Comparison of ENCODE assay signal across 31 cellular contexts in the genomic region with DNA sequence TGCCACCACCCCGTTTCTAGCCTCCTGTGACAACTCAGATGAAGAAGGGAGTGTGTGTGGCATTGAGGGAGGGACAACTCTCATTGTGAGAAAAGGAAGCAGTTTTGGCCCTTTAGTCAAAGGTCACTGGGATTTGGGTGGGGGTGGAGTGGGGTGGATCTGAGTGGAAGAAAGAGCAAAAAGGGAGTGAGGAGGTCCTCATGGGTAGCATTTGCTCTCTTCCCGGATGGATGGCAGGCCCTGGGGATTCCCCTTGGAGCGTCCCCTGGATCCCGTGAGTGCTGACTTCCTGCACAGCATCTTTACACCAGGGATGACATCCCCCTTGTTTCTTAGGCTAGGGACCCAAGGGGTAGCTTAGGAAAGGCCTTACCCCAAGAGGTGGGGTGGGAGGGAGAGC. TPM values are rescaled to one million over a fixed set of nuclear protein-coding genes. Genes with fewer than 3 reads are reported as not detected.
DNase-seq lines count a peak whose midpoint lies in the region; ATAC-seq, FAIRE-seq and TF ChIP-seq lines count a peak whose summit lies in the region.
"Had no signal": no experiment of that assay in that cellular context is flagged by ENCODE, and none has a peak within 500 bp of the region (broad histone marks: within the 10 kb centered on the region; RNA-seq: fewer than 3 reads in every experiment).

No MANE protein-coding gene starts in this region.

- POLR2A ChIA-PET in K562 (lab: Yijun Ruan, JAX), result interaction anchor here (0.7 to 4.0 kb wide), 4 partner anchors 28 to 225 kb away, joined by 3 to 16 read pairs (median 4); a partner anchor contains a TSS
- POLR2A ChIA-PET in HepG2 (lab: Yijun Ruan, JAX), result interaction anchor here (1.3 to 5.2 kb wide), 6 partner anchors 9 to 202 kb away, joined by 5 to 47 read pairs (median 10); a partner anchor contains a TSS

- TF ChIP-seq EP300 in K562 (IDR thresholded peaks at IDR 0.05; ENCODE audit: low read length), result no peak
- no peak for TF ChIP-seq EP300 in HepG2 (IDR thresholded peaks at IDR 0.05; ENCODE audit: low read depth in 2 of 2, low read length in 2 of 2)
- no peak for TF ChIP-seq EP300 in HepG2 (CRISPR knock-in tag; IDR thresholded peaks at IDR 0.05; ENCODE audit: borderline replicate concordance)

- H3K9me3 ChIP-seq in OCI-LY3 (ENCODE audit: insufficient read depth, low read length) (no peaks in the 10 kb centered on the region), K562 (replicated peaks; ENCODE audit: control insufficient read depth, insufficient read depth, low read depth, low read length) (no peaks in the 10 kb centered on the region), HepG2 (ENCODE audit: low read length) (no peaks in the 10 kb centered on the region), right lobe of liver (no peaks in the 10 kb centered on the region)
- H3K9me3 ChIP-seq: BE2C, BLaER1 had no signal

- CTCF ChIA-PET in K562 (lab: Yijun Ruan, JAX; ENCODE audit: low intra/inter-chr PET ratio) (no interaction called here), HepG2 (lab: Yijun Ruan, JAX; ENCODE audit: low intra/inter-chr PET ratio, low total read pairs) (no interaction called here)

- TF ChIP-seq RAD21 in K562 (CRISPR knock-in tag; conservative IDR thresholded peaks at IDR 0.05 in 1 of 2, IDR thresholded peaks at IDR 0.05 in 1 of 2), result no peak
- no peak for TF ChIP-seq RAD21 in HepG2 (CRISPR knock-in tag; IDR thresholded peaks at IDR 0.05)

- no peak overlapping the region for H3K9ac ChIP-seq in OCI-LY3 (ENCODE audit: low read length)
- 0 out of 4 replicates have a peak overlapping the region, but pooled peaks of 1 of the 2 experiments have one; percentile 12 for H3K9ac ChIP-seq in K562 (ENCODE audit: insufficient read depth in 1 of 2, low read depth in 2 of 2, low read length in 2 of 2)
- peak overlapping the region; percentile 76 for H3K9ac ChIP-seq in HepG2 (ENCODE audit: insufficient read depth, low read depth, low read length)
- H3K9ac ChIP-seq: BLaER1 had no signal

- TF ChIP-seq POLR2A in K562 (conservative IDR thresholded peaks at IDR 0.05), result no peak
- TF ChIP-seq POLR2A in HepG2 (IDR thresholded peaks at IDR 0.05; ENCODE audit: insufficient read depth in 1 of 2, low read depth in 2 of 2, low read length in 2 of 2), result no peak
- TF ChIP-seq POLR2A in right lobe of liver (IDR thresholded peaks at IDR 0.05), result no peak

- H3K4me3 ChIP-seq in OCI-LY3 (ENCODE audit: low read length) (no peak overlapping the region), K562 (no peak overlapping the region), HepG2 (replicated peaks in 1 of 3; ENCODE audit: insufficient read depth in 1 of 3, low read depth in 2 of 3, low read length in 3 of 3) (peak overlapping the region; percentile 59 to 72 (median 65)), right lobe of liver (peak overlapping the region; percentile 63 to 88 (median 84))
- H3K4me3 ChIP-seq: BLaER1, GM12878 had no signal

- H3K27ac ChIP-seq in OCI-LY3 (ENCODE audit: low read length), result no peak overlapping the region
- no peak overlapping the region for H3K27ac ChIP-seq in K562 (ENCODE audit: extremely low read depth, low read depth, low read length)
- H3K27ac ChIP-seq in HepG2 (ENCODE audit: extremely low read length, insufficient read depth, low read length), result peak overlapping the region; percentile 91
- peak overlapping the region; percentile 51 to 94 (median 89) for H3K27ac ChIP-seq in right lobe of liver
- H3K27ac ChIP-seq: BLaER1 had no signal

- H4K20me1 ChIP-seq in OCI-LY3 (ENCODE audit: insufficient read depth, low read length), result no peaks in the 10 kb centered on the region
- no peaks in the 10 kb centered on the region for H4K20me1 ChIP-seq in K562 (replicated peaks; ENCODE audit: control insufficient read depth, insufficient read depth, low read length)
- no peaks in the 10 kb centered on the region for H4K20me1 ChIP-seq in HepG2 (ENCODE audit: insufficient read depth, low read length)
- H4K20me1 ChIP-seq: BLaER1 had no signal

- H3K9me1 ChIP-seq in K562 (ENCODE audit: control insufficient read depth, insufficient read depth, low read length), result no peaks in the 10 kb centered on the region

- in situ Hi-C loops in K562 (cut with MboI) (no loop called here), HepG2 (cut with HindIII; ENCODE audit: extremely low pct_ligation_motif_present, low pct_unique_long_range_greater_than_20kb) (no loop called here)

- H3K27me3 ChIP-seq in OCI-LY3 (ENCODE audit: low read depth, low read length) (no peaks in the 10 kb centered on the region), K562 (ENCODE audit: control insufficient read depth in 2 of 2, insufficient read depth in 2 of 2, low read length in 2 of 2) (no peaks in the 10 kb centered on the region), HepG2 (ENCODE audit: control insufficient read depth in 1 of 2, insufficient read depth in 2 of 2, low read length in 2 of 2) (no peaks in the 10 kb centered on the region), right lobe of liver (no peaks in the 10 kb centered on the region)
- H3K27me3 ChIP-seq: BE2C, BLaER1 had no signal

- ATAC-seq in K562 (no peak; the same call in 2 of the 3 replicates), HepG2 (peak; percentile 28), right lobe of liver (peak; percentile 2 to 53 (median 30)), GM19463 (IDR thresholded peaks at IDR 0.05; ENCODE audit: unreplicated experiment) (no peak), GM21529 (IDR thresholded peaks at IDR 0.05; ENCODE audit: unreplicated experiment) (no peak)
- ATAC-seq: GM12878 had no signal

- H3K4me1 ChIP-seq in OCI-LY3 (ENCODE audit: low read length) (peaks cover 8% of the 10 kb centered on the region), K562 (replicated peaks in 1 of 2; ENCODE audit: control insufficient read depth in 2 of 2, insufficient read depth in 2 of 2, low read length in 2 of 2) (peaks cover 4 to 20% of the 10 kb centered on the region in 2 experiments; a peak in 4 of 5 replicates), HepG2 (ENCODE audit: insufficient read depth, low read length) (peaks cover 36% of the 10 kb centered on the region), right lobe of liver (peaks cover 0 to 44% (median 6%) of the 10 kb centered on the region in 4 donors)
- H3K4me1 ChIP-seq: BE2C, BLaER1 had no signal

- H3K4me2 ChIP-seq in OCI-LY3 (ENCODE audit: low read length), result peak overlapping the region; percentile 16; the same call in 1 of the 2 replicates
- no peak overlapping the region; the same call in 1 of the 2 replicates for H3K4me2 ChIP-seq in K562 (ENCODE audit: insufficient read depth, low read length)
- H3K4me2 ChIP-seq in HepG2 (ENCODE audit: low read depth, low read length), result peak overlapping the region; percentile 94
- H3K4me2 ChIP-seq: BLaER1 had no signal

- H3K36me3 ChIP-seq in OCI-LY3 (replicated peaks; ENCODE audit: low read depth, low read length) (no peaks in the 10 kb centered on the region), K562 (ENCODE audit: control insufficient read depth, insufficient read depth, low read length) (no peaks in the 10 kb centered on the region), HepG2 (replicated peaks in 1 of 2; ENCODE audit: control insufficient read depth in 1 of 2, insufficient read depth in 2 of 2, low read length in 2 of 2) (0 out of 5 replicates have a peak, but pooled peaks cover 0 to 2% of the 10 kb centered on the region in 2 experiments), right lobe of liver (peaks cover 0 to 29% (median 8%) of the 10 kb centered on the region in 4 donors)
- H3K36me3 ChIP-seq: BE2C, BLaER1 had no signal

- intact Hi-C loops in K562 (cut with micrococcal nuclease), result no loop called here
- intact Hi-C loops in HepG2 (cut with micrococcal nuclease; ENCODE audit: unreplicated experiment), result no loop called here
- intact Hi-C loops in right lobe of liver (cut with DNase I), result no loop called here

- TF ChIP-seq CTCF in OCI-LY3 (IDR thresholded peaks at IDR 0.05; ENCODE audit: low read depth, low read length) (no peak), K562 (IDR thresholded peaks at IDR 0.05 in 2 of 3, conservative IDR thresholded peaks at IDR 0.05 in 1 of 3; ENCODE audit: insufficient read depth in 2 of 3, low read depth in 1 of 3, low read length in 3 of 3) (no peak), HepG2 (CRISPR knock-in tag; IDR thresholded peaks at IDR 0.05) (no peak), right lobe of liver (IDR thresholded peaks at IDR 0.05) (no peak)

- BruUV-seq in K562 (replicated peaks; lab: Mats Ljungman, UMichigan), result no TSS peak
- BruUV-seq in HepG2 (replicated peaks; lab: Mats Ljungman, UMichigan), result TSS peak; percentile 87

- H3K79me2 ChIP-seq in OCI-LY3 (ENCODE audit: low read length) (no peaks in the 10 kb centered on the region), K562 (ENCODE audit: control insufficient read depth, insufficient read depth, low read length) (no peaks in the 10 kb centered on the region), HepG2 (ENCODE audit: insufficient read depth, low read length) (peaks cover 2% of the 10 kb centered on the region)

- DNase-seq in K562 (ENCODE audit: extremely low read depth in 1 of 4, low spot score in 3 of 4), result no peak
- DNase-seq in HepG2 (ENCODE audit: low spot score), result no peak
- peak in 2 of 3 donors; percentile 49 to 57 for DNase-seq in right lobe of liver
- DNase-seq in GM19239 (ENCODE audit: insufficient read length, low spot score), result no peak
- DNase-seq: 8988T; ACHN; BE2C; C1 segment of cervical spinal cord; CD4-positive, alpha-beta memory T cell; CD4-positive, CD25-positive, alpha-beta regulatory T cell; CD8-positive, alpha-beta memory T cell; COR-L47; DMS 273 treated with DMSO at 0.1 percent for 48 hours; DMS153; DMS53; DMS79; DND-41; EL; GDM1 had no signal

- WGBS in K562 (ENCODE audit: insufficient coverage, low coverage, missing lambda C conversion rate), result 50% methylated on average over 4 of the region's 4 CpGs
- WGBS in HepG2 (ENCODE audit: low lambda C conversion rate), result 4% methylated on average over 4 of the region's 4 CpGs
- 44% methylated on average over 4 of the region's 4 CpGs for WGBS in right lobe of liver (ENCODE audit: insufficient coverage, low coverage, low lambda C conversion rate, missing lambda C conversion rate)

- H2AFZ ChIP-seq in OCI-LY3 (ENCODE audit: low read depth, low read length) (peak overlapping the region; percentile 9; the same call in 1 of the 2 replicates), K562 (ENCODE audit: low read depth, low read length) (peak overlapping the region; percentile 23), HepG2 (ENCODE audit: low read length) (peak overlapping the region; percentile 74)

- FAIRE-seq in K562 (lab: Jason Lieb, UNC) (no peak), HepG2 (lab: Jason Lieb, UNC) (no peak), GM19239 (lab: Jason Lieb, UNC) (no peak)
- FAIRE-seq: A204.1, GM12878, GM12892, GM18507 had no signal

RNA-seq across cellular contexts. Expression of a gene that starts 0.5 kb away (rescaled TPM):
- 0.30 TPM in 1 of 2 replicates, not detected in the other for total RNA-seq in K562 (2011; cell fraction: chromatin; rRNA removed; ENCODE audit: low replicate concordance)
- 0.33 and 0.39 TPM in 2 replicates for total RNA-seq in K562 (2011; cell fraction: nucleolus; rRNA removed)
- total RNA-seq in K562 (2011; cell fraction: nucleoplasm; rRNA removed), result 0.59 TPM in 1 of 2 replicates, not detected in the other
- total RNA-seq in K562 (2014; rRNA removed), result 0.20 and 0.50 TPM in 2 replicates
- total RNA-seq in K562 (2014; rRNA removed; fragmentation: Illumina TruSeq; extraction: Trizol), result 0.25 and 0.38 TPM in 2 replicates
- total RNA-seq in K562 (2015; rRNA removed; fragmentation: Illumina TruSeq; extraction: Trizol), result 1.2 and 1.6 TPM in 2 replicates
- total RNA-seq in K562 (2021), result 0.62 and 1.1 TPM in 2 replicates
- polyA plus RNA-seq in K562 (2011; rRNA removed), result 0.07 and 0.45 TPM in 2 replicates
- 0.10 TPM in 1 of 2 replicates, not detected in the other for polyA plus RNA-seq in K562 (2011; cell fraction: cytosol; rRNA removed)
- polyA plus RNA-seq in K562 (2011; cell fraction: nucleus; rRNA removed), result 0.21 and 0.49 TPM in 2 replicates
- polyA plus RNA-seq in K562 (2012), result 0.35 and 27.1 TPM in 2 replicates
- polyA plus RNA-seq in K562 (2014; fragmentation: Illumina TruSeq; extraction: Trizol), result 0.58 and 0.77 TPM in 2 replicates
- under 1 TPM; 0.35 to 0.67 TPM for polyA plus RNA-seq in K562 (2014; fragmentation: Nextera tagmentation; extraction: Ambion mirVana)
- polyA plus RNA-seq in K562 (2014; rRNA removed), result 0.50 TPM in 1 of 2 replicates, not detected in the other
- polyA minus RNA-seq in K562 (2011; rRNA and poly(A)+ RNA removed), result 0.11 and 0.33 TPM in 2 replicates
- not detected in 2 replicates for polyA minus RNA-seq in K562 (2011; cell fraction: cytosol; rRNA and poly(A)+ RNA removed)
- polyA minus RNA-seq in K562 (2011; cell fraction: nucleus; rRNA and poly(A)+ RNA removed), result 0.33 TPM in 1 of 2 replicates, not detected in the other
- total RNA-seq in HepG2 (2016; rRNA removed; fragmentation: Illumina TruSeq; extraction: Trizol), result 107 and 205 TPM in 2 replicates
- 28.3 and 30.3 TPM in 2 replicates for total RNA-seq in HepG2 (2016; cell fraction: cytosol; rRNA removed; fragmentation: Illumina TruSeq; extraction: Trizol; ENCODE audit: low read depth)
- 108 and 201 TPM in 2 replicates for total RNA-seq in HepG2 (2016; cell fraction: insoluble cytoplasmic fraction; rRNA removed; fragmentation: Illumina TruSeq; extraction: Trizol)
- total RNA-seq in HepG2 (2016; cell fraction: membrane; rRNA removed; fragmentation: Illumina TruSeq; extraction: Trizol), result 48.9 and 54.3 TPM in 2 replicates
- 132 and 161 TPM in 2 replicates for total RNA-seq in HepG2 (2016; cell fraction: nucleus; rRNA removed; fragmentation: Illumina TruSeq; extraction: Trizol)
- 142 and 156 TPM in 2 replicates for polyA plus RNA-seq in HepG2 (2011; rRNA removed)
- polyA plus RNA-seq in HepG2 (2011; cell fraction: cytosol; rRNA removed), result 97.8 and 129 TPM in 2 replicates
- 61.6 and 79.0 TPM in 2 replicates for polyA plus RNA-seq in HepG2 (2011; cell fraction: nucleus; rRNA removed)
- 101 and 161 TPM in 2 replicates for polyA plus RNA-seq in HepG2 (2012)
- 35.4 and 37.9 TPM in 2 replicates for polyA plus RNA-seq in HepG2 (2016; cell fraction: cytosol; fragmentation: Illumina TruSeq; extraction: Trizol; ENCODE audit: low read depth)
- 101 and 108 TPM in 2 replicates for polyA plus RNA-seq in HepG2 (2016; cell fraction: insoluble cytoplasmic fraction; fragmentation: Illumina TruSeq; extraction: Trizol; ENCODE audit: low read depth)
- polyA plus RNA-seq in HepG2 (2016; cell fraction: membrane; fragmentation: Illumina TruSeq; extraction: Trizol; ENCODE audit: low read depth), result 43.2 and 51.7 TPM in 2 replicates
- polyA plus RNA-seq in HepG2 (2016; cell fraction: nucleus; fragmentation: Illumina TruSeq; extraction: Trizol; ENCODE audit: insufficient read depth, low read depth), result 186 and 191 TPM in 2 replicates
- polyA minus RNA-seq in HepG2 (2011; rRNA and poly(A)+ RNA removed; ENCODE audit: low replicate concordance), result 66.3 TPM in 1 of 2 replicates, not detected in the other
- 34.2 and 44.7 TPM in 2 replicates for polyA minus RNA-seq in HepG2 (2011; cell fraction: cytosol; rRNA and poly(A)+ RNA removed)
- polyA minus RNA-seq in HepG2 (2011; cell fraction: nucleus; rRNA and poly(A)+ RNA removed), result 32.8 and 42.0 TPM in 2 replicates
- 1,000 to 10,000 TPM; 1,325 to 2,875 (median 2,199) TPM for total RNA-seq in right lobe of liver
- total RNA-seq: A673; CD4-positive, alpha-beta memory T cell; CD4-positive, CD25-positive, alpha-beta regulatory T cell; CD8-positive, alpha-beta memory T cell; Daoy; G401 had no signal
- polyA plus RNA-seq: CD14-positive monocyte; CD4-positive, alpha-beta memory T cell; CD4-positive, CD25-positive, alpha-beta regulatory T cell; CD8-positive, alpha-beta memory T cell had no signal

RNA-seq across cellular contexts. Expression of a gene that starts 48.5 kb away (rescaled TPM):
- total RNA-seq in K562 (2011; cell fraction: chromatin; rRNA removed; ENCODE audit: low replicate concordance), result 16.8 and 28.1 TPM in 2 replicates
- total RNA-seq in K562 (2011; cell fraction: nucleolus; rRNA removed), result 4.8 and 7.9 TPM in 2 replicates
- 16.1 and 25.3 TPM in 2 replicates for total RNA-seq in K562 (2011; cell fraction: nucleoplasm; rRNA removed)
- total RNA-seq in K562 (2014; rRNA removed), result 5.3 and 5.4 TPM in 2 replicates
- total RNA-seq in K562 (2014; rRNA removed; fragmentation: Illumina TruSeq; extraction: Trizol), result 13.9 and 15.2 TPM in 2 replicates
- 10.9 and 11.6 TPM in 2 replicates for total RNA-seq in K562 (2015; rRNA removed; fragmentation: Illumina TruSeq; extraction: Trizol)
- 10.2 and 10.5 TPM in 2 replicates for total RNA-seq in K562 (2021)
- polyA plus RNA-seq in K562 (2011; rRNA removed), result 6.7 and 8.2 TPM in 2 replicates
- polyA plus RNA-seq in K562 (2011; cell fraction: cytosol; rRNA removed), result 2.1 and 4.0 TPM in 2 replicates
- polyA plus RNA-seq in K562 (2011; cell fraction: nucleus; rRNA removed), result 9.4 and 12.8 TPM in 2 replicates
- polyA plus RNA-seq in K562 (2012), result 2.3 and 3.8 TPM in 2 replicates
- polyA plus RNA-seq in K562 (2014; fragmentation: Illumina TruSeq; extraction: Trizol), result 4.3 and 5.1 TPM in 2 replicates
- 1 to 10 TPM; 1.3 TPM for polyA plus RNA-seq in K562 (2014; fragmentation: Nextera tagmentation; extraction: Ambion mirVana)
- 3.7 and 3.8 TPM in 2 replicates for polyA plus RNA-seq in K562 (2014; rRNA removed)
- polyA minus RNA-seq in K562 (2011; rRNA and poly(A)+ RNA removed), result 22.3 and 30.3 TPM in 2 replicates
- 6.2 TPM in 2 replicates for polyA minus RNA-seq in K562 (2011; cell fraction: cytosol; rRNA and poly(A)+ RNA removed)
- polyA minus RNA-seq in K562 (2011; cell fraction: nucleus; rRNA and poly(A)+ RNA removed), result 9.8 and 22.7 TPM in 2 replicates
- total RNA-seq in HepG2 (2016; rRNA removed; fragmentation: Illumina TruSeq; extraction: Trizol), result 7.7 and 10.7 TPM in 2 replicates
- 0.61 and 0.97 TPM in 2 replicates for total RNA-seq in HepG2 (2016; cell fraction: cytosol; rRNA removed; fragmentation: Illumina TruSeq; extraction: Trizol; ENCODE audit: low read depth)
- 7.5 and 9.9 TPM in 2 replicates for total RNA-seq in HepG2 (2016; cell fraction: insoluble cytoplasmic fraction; rRNA removed; fragmentation: Illumina TruSeq; extraction: Trizol)
- 3.4 and 3.6 TPM in 2 replicates for total RNA-seq in HepG2 (2016; cell fraction: membrane; rRNA removed; fragmentation: Illumina TruSeq; extraction: Trizol)
- total RNA-seq in HepG2 (2016; cell fraction: nucleus; rRNA removed; fragmentation: Illumina TruSeq; extraction: Trizol), result 12.5 and 13.1 TPM in 2 replicates
- 1.9 and 2.6 TPM in 2 replicates for polyA plus RNA-seq in HepG2 (2011; rRNA removed)
- 0.75 and 0.81 TPM in 2 replicates for polyA plus RNA-seq in HepG2 (2011; cell fraction: cytosol; rRNA removed)
- 3.3 and 4.0 TPM in 2 replicates for polyA plus RNA-seq in HepG2 (2011; cell fraction: nucleus; rRNA removed)
- polyA plus RNA-seq in HepG2 (2012), result 1.6 and 1.9 TPM in 2 replicates
- 0.12 and 0.14 TPM in 2 replicates for polyA plus RNA-seq in HepG2 (2016; cell fraction: cytosol; fragmentation: Illumina TruSeq; extraction: Trizol; ENCODE audit: low read depth)
- 1.4 and 1.9 TPM in 2 replicates for polyA plus RNA-seq in HepG2 (2016; cell fraction: insoluble cytoplasmic fraction; fragmentation: Illumina TruSeq; extraction: Trizol; ENCODE audit: low read depth)
- 0.26 and 0.34 TPM in 2 replicates for polyA plus RNA-seq in HepG2 (2016; cell fraction: membrane; fragmentation: Illumina TruSeq; extraction: Trizol; ENCODE audit: low read depth)
- polyA plus RNA-seq in HepG2 (2016; cell fraction: nucleus; fragmentation: Illumina TruSeq; extraction: Trizol; ENCODE audit: insufficient read depth, low read depth), result 5.4 and 5.5 TPM in 2 replicates
- 11.7 and 14.4 TPM in 2 replicates for polyA minus RNA-seq in HepG2 (2011; rRNA and poly(A)+ RNA removed; ENCODE audit: low replicate concordance)
- 4.0 and 4.2 TPM in 2 replicates for polyA minus RNA-seq in HepG2 (2011; cell fraction: cytosol; rRNA and poly(A)+ RNA removed)
- polyA minus RNA-seq in HepG2 (2011; cell fraction: nucleus; rRNA and poly(A)+ RNA removed), result 20.0 and 21.6 TPM in 2 replicates
- 1 to 10 TPM; 2.8 to 6.1 (median 4.7) TPM for total RNA-seq in right lobe of liver

RNA-seq across cellular contexts. Expression of a gene that starts 48.9 kb away (rescaled TPM):
- total RNA-seq in K562 (2011; cell fraction: chromatin; rRNA removed; ENCODE audit: low replicate concordance), result 3,291 and 4,051 TPM in 2 replicates
- 2,385 and 2,511 TPM in 2 replicates for total RNA-seq in K562 (2011; cell fraction: nucleolus; rRNA removed)
- total RNA-seq in K562 (2011; cell fraction: nucleoplasm; rRNA removed), result 3,147 and 3,351 TPM in 2 replicates
- total RNA-seq in K562 (2014; rRNA removed), result 547 and 565 TPM in 2 replicates
- 1,258 and 1,263 TPM in 2 replicates for total RNA-seq in K562 (2014; rRNA removed; fragmentation: Illumina TruSeq; extraction: Trizol)
- total RNA-seq in K562 (2015; rRNA removed; fragmentation: Illumina TruSeq; extraction: Trizol), result 875 and 924 TPM in 2 replicates
- 775 and 809 TPM in 2 replicates for total RNA-seq in K562 (2021)
- 1,860 and 2,716 TPM in 2 replicates for polyA plus RNA-seq in K562 (2011; rRNA removed)
- 538 and 2,020 TPM in 2 replicates for polyA plus RNA-seq in K562 (2011; cell fraction: cytosol; rRNA removed)
- polyA plus RNA-seq in K562 (2011; cell fraction: nucleus; rRNA removed), result 1,867 and 3,313 TPM in 2 replicates
- 995 and 1,637 TPM in 2 replicates for polyA plus RNA-seq in K562 (2012)
- polyA plus RNA-seq in K562 (2014; fragmentation: Illumina TruSeq; extraction: Trizol), result 986 and 1,046 TPM in 2 replicates
- polyA plus RNA-seq in K562 (2014; fragmentation: Nextera tagmentation; extraction: Ambion mirVana), result 1,000 to 10,000 TPM in 1 of 2 experiments, 100 to 1,000 TPM in 1; 891 to 1,006 TPM
- 1,150 and 1,154 TPM in 2 replicates for polyA plus RNA-seq in K562 (2014; rRNA removed)
- polyA minus RNA-seq in K562 (2011; rRNA and poly(A)+ RNA removed), result 1,267 and 1,500 TPM in 2 replicates
- 631 and 789 TPM in 2 replicates for polyA minus RNA-seq in K562 (2011; cell fraction: cytosol; rRNA and poly(A)+ RNA removed)
- polyA minus RNA-seq in K562 (2011; cell fraction: nucleus; rRNA and poly(A)+ RNA removed), result 1,499 and 2,416 TPM in 2 replicates
- 184 and 352 TPM in 2 replicates for total RNA-seq in HepG2 (2016; rRNA removed; fragmentation: Illumina TruSeq; extraction: Trizol)
- total RNA-seq in HepG2 (2016; cell fraction: cytosol; rRNA removed; fragmentation: Illumina TruSeq; extraction: Trizol; ENCODE audit: low read depth), result 468 and 530 TPM in 2 replicates
- 176 and 342 TPM in 2 replicates for total RNA-seq in HepG2 (2016; cell fraction: insoluble cytoplasmic fraction; rRNA removed; fragmentation: Illumina TruSeq; extraction: Trizol)
- 493 and 530 TPM in 2 replicates for total RNA-seq in HepG2 (2016; cell fraction: membrane; rRNA removed; fragmentation: Illumina TruSeq; extraction: Trizol)
- total RNA-seq in HepG2 (2016; cell fraction: nucleus; rRNA removed; fragmentation: Illumina TruSeq; extraction: Trizol), result 518 and 556 TPM in 2 replicates
- 687 and 738 TPM in 2 replicates for polyA plus RNA-seq in HepG2 (2011; rRNA removed)
- 564 and 847 TPM in 2 replicates for polyA plus RNA-seq in HepG2 (2011; cell fraction: cytosol; rRNA removed)
- 400 and 532 TPM in 2 replicates for polyA plus RNA-seq in HepG2 (2011; cell fraction: nucleus; rRNA removed)
- polyA plus RNA-seq in HepG2 (2012), result 512 and 724 TPM in 2 replicates
- 421 and 462 TPM in 2 replicates for polyA plus RNA-seq in HepG2 (2016; cell fraction: cytosol; fragmentation: Illumina TruSeq; extraction: Trizol; ENCODE audit: low read depth)
- 132 and 134 TPM in 2 replicates for polyA plus RNA-seq in HepG2 (2016; cell fraction: insoluble cytoplasmic fraction; fragmentation: Illumina TruSeq; extraction: Trizol; ENCODE audit: low read depth)
- 376 and 391 TPM in 2 replicates for polyA plus RNA-seq in HepG2 (2016; cell fraction: membrane; fragmentation: Illumina TruSeq; extraction: Trizol; ENCODE audit: low read depth)
- polyA plus RNA-seq in HepG2 (2016; cell fraction: nucleus; fragmentation: Illumina TruSeq; extraction: Trizol; ENCODE audit: insufficient read depth, low read depth), result 612 and 634 TPM in 2 replicates
- 146 and 679 TPM in 2 replicates for polyA minus RNA-seq in HepG2 (2011; rRNA and poly(A)+ RNA removed; ENCODE audit: low replicate concordance)
- 112 and 117 TPM in 2 replicates for polyA minus RNA-seq in HepG2 (2011; cell fraction: cytosol; rRNA and poly(A)+ RNA removed)
- 1,094 and 1,103 TPM in 2 replicates for polyA minus RNA-seq in HepG2 (2011; cell fraction: nucleus; rRNA and poly(A)+ RNA removed)
- total RNA-seq in right lobe of liver, result 10 to 100 TPM; 37.4 to 85.2 (median 61.5) TPM

Comparison
In these comparisons a context has a peak if more than half of its experiments do, and no peak if none do; other contexts are left out.
1. DNase-seq: peak in right lobe of liver (2 of 3); none in K562 (0 of 4), HepG2 (single experiment) and GM19239 (single experiment).
2. H2AFZ ChIP-seq: peak in every context shown above with its lines; median percentile 74 in HepG2; 23 in K562; 9 in OCI-LY3.
3. H3K27ac ChIP-seq: peak in HepG2 (single experiment) and right lobe of liver (3 of 3); none in OCI-LY3 (single experiment) and K562 (single experiment).
4. H3K4me3 ChIP-seq: peak in HepG2 (3 of 3) and right lobe of liver (3 of 3); none in OCI-LY3 (single experiment) and K562 (single experiment).
5. ATAC-seq: peak in HepG2 (single experiment) and right lobe of liver (4 of 4); none in K562 (single experiment), GM19463 (single experiment) and GM21529 (single experiment).
6. RNA of a gene that starts 0.5 kb away (total RNA-seq): 1,325 to 2,875 TPM in right lobe of liver and 28.3 to 205 TPM in HepG2; 0.20 to 1.6 TPM in K562; every median in the first group is over 10 times any median in the second.